ENCODE assay signal across 8 cellular contexts in the genomic region with DNA sequence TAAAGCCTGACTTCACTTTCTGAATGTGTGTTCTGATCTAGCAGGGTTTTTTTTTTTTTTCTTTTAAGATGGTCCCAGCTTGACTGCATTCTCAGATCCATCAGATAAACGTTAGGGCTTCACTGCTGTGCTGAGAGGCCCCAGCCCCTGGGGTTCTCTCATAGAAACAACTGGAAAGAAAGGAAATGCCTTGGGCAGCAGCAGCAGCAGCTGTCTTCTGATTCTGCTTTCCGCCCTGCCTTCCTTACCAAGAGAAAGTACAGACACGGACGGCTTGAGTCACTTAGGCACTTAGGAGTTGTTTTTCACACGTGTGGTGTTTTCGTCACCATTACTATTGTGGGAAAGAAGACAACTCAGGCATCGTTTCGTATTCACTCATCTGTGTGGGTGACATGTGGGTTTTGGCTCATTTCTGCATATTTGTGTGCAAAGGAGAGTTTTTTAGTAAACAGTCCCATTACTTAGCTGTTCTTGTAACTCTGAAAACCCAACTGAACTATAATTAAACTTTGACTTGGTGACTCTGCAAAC.
DNase-seq lines count a peak whose midpoint lies in the region; ATAC-seq and TF ChIP-seq lines count a peak whose summit lies in the region.

No MANE protein-coding gene starts in this region.

- TF ChIP-seq POLR2A in tibial nerve (IDR thresholded peaks at IDR 0.05): peak; percentile 29 to 46

- H3K27ac ChIP-seq in CD4-positive, CD25-positive, alpha-beta regulatory T cell (ENCODE audit: insufficient read depth, low read length, poor library complexity, severe bottlenecking): peak overlapping the region; percentile 85
- peak overlapping the region; percentile 65 to 89 (median 79) for H3K27ac ChIP-seq in tibial nerve

- no peaks in the 10 kb centered on the region for H3K9me3 Mint-ChIP-seq in CD4-positive, CD25-positive, alpha-beta regulatory T cell
- H3K9me3 Mint-ChIP-seq in IgD-negative memory B cell (no peaks in the 10 kb centered on the region), progenitor cell of endocrine pancreas (ENCODE audit: low read depth) (no peaks in the 10 kb centered on the region)
- H3K9me3 Mint-ChIP-seq in activated T-cell treated with anti-CD3 and anti-CD28 coated beads, Interleukin-2, amount 50 U/mL, for 72 hours: no peaks in the 10 kb centered on the region

- peaks cover 37% of the 10 kb centered on the region for H3K36me3 Mint-ChIP-seq in CD4-positive, CD25-positive, alpha-beta regulatory T cell
- H3K36me3 Mint-ChIP-seq in IgD-negative memory B cell (peaks cover 13% of the 10 kb centered on the region), progenitor cell of endocrine pancreas (ENCODE audit: insufficient read depth) (peaks cover 16% of the 10 kb centered on the region)
- H3K36me3 Mint-ChIP-seq in activated T-cell treated with anti-CD3 and anti-CD28 coated beads, Interleukin-2, amount 50 U/mL, for 72 hours (ENCODE audit: insufficient read depth in 2 of 2): peaks cover 8 to 9% of the 10 kb centered on the region in 2 donors

- peak; percentile 39 to 91 for TF ChIP-seq EP300 in tibial nerve (IDR thresholded peaks at IDR 0.05)

- peak overlapping the region; percentile 96 to 98 (median 98) for H3K27ac Mint-ChIP-seq in CD4-positive, CD25-positive, alpha-beta regulatory T cell
- peak overlapping the region; percentile 86 to 96 (median 88) for H3K27ac Mint-ChIP-seq in IgD-negative memory B cell
- peak overlapping the region; percentile 99 for H3K27ac Mint-ChIP-seq in activated T-cell treated with anti-CD3 and anti-CD28 coated beads, Interleukin-2, amount 50 U/mL, for 72 hours
- peak overlapping the region; percentile 97 for H3K27ac Mint-ChIP-seq in progenitor cell of endocrine pancreas

- peak overlapping the region; percentile 69 for H3K4me3 ChIP-seq in CD4-positive, CD25-positive, alpha-beta regulatory T cell (ENCODE audit: low read depth, low read length)
- no peak overlapping the region for H3K4me3 ChIP-seq in fibroblast of villous mesenchyme (ENCODE audit: low read depth, low read length)
- no peak overlapping the region for H3K4me3 ChIP-seq in tibial nerve

- peak; percentile 80 to 82 for ATAC-seq in CD4-positive, CD25-positive, alpha-beta regulatory T cell (ENCODE audit: low read depth in 2 of 2)
- ATAC-seq in GM21515 (IDR thresholded peaks at IDR 0.05; ENCODE audit: unreplicated experiment): peak; percentile 81
- peak; percentile 61 to 64 for ATAC-seq in activated T-cell treated with anti-CD3 and anti-CD28 coated beads, Interleukin-2, amount 50 U/mL, for 72 hours (replicated peaks in 1 of 2)

- no peaks in the 10 kb centered on the region for H3K27me3 Mint-ChIP-seq in CD4-positive, CD25-positive, alpha-beta regulatory T cell
- no peaks in the 10 kb centered on the region for H3K27me3 Mint-ChIP-seq in IgD-negative memory B cell
- no peaks in the 10 kb centered on the region for H3K27me3 Mint-ChIP-seq in activated T-cell treated with anti-CD3 and anti-CD28 coated beads, Interleukin-2, amount 50 U/mL, for 72 hours (ENCODE audit: low read depth)
- no peaks in the 10 kb centered on the region for H3K27me3 Mint-ChIP-seq in progenitor cell of endocrine pancreas

- no peak for TF ChIP-seq CTCF in fibroblast of villous mesenchyme (IDR thresholded peaks at IDR 0.05; ENCODE audit: insufficient read depth, low read depth, low read length)
- TF ChIP-seq CTCF in progenitor cell of endocrine pancreas (IDR thresholded peaks at IDR 0.05; ENCODE audit: unreplicated experiment): no peak
- no peak for TF ChIP-seq CTCF in tibial nerve (IDR thresholded peaks at IDR 0.05)

- H3K36me3 ChIP-seq in CD4-positive, CD25-positive, alpha-beta regulatory T cell (ENCODE audit: control insufficient read depth, insufficient read depth, low read length): peaks cover 22% of the 10 kb centered on the region
- H3K36me3 ChIP-seq in tibial nerve: peaks cover 0 to 34% (median 0%) of the 10 kb centered on the region in 3 donors

- 8 to 14% methylated on average over 8 of the region's 8 CpGs for WGBS in tibial nerve, 2 donors

- H3K9me3 ChIP-seq in CD4-positive, CD25-positive, alpha-beta regulatory T cell (ENCODE audit: control insufficient read depth in 2 of 2, low read length in 2 of 2): no peaks in the 10 kb centered on the region
- H3K9me3 ChIP-seq in tibial nerve: no peaks in the 10 kb centered on the region

- H3K4me1 Mint-ChIP-seq in CD4-positive, CD25-positive, alpha-beta regulatory T cell: peaks cover 35 to 73% (median 55%) of the 10 kb centered on the region in 4 donors
- peaks cover 28 to 37% (median 34%) of the 10 kb centered on the region in 3 donors for H3K4me1 Mint-ChIP-seq in IgD-negative memory B cell
- H3K4me1 Mint-ChIP-seq in activated T-cell treated with anti-CD3 and anti-CD28 coated beads, Interleukin-2, amount 50 U/mL, for 72 hours (ENCODE audit: low read depth): peaks cover 65% of the 10 kb centered on the region
- H3K4me1 Mint-ChIP-seq in progenitor cell of endocrine pancreas (ENCODE audit: low read depth): peaks cover 71% of the 10 kb centered on the region

- peaks cover 58% of the 10 kb centered on the region for H3K4me1 ChIP-seq in CD4-positive, CD25-positive, alpha-beta regulatory T cell (ENCODE audit: control insufficient read depth, insufficient read depth, low read length, poor library complexity, severe bottlenecking)
- peaks cover 0 to 40% (median 22%) of the 10 kb centered on the region in 4 donors for H3K4me1 ChIP-seq in tibial nerve

- no peaks in the 10 kb centered on the region for H3K27me3 ChIP-seq in CD4-positive, CD25-positive, alpha-beta regulatory T cell (ENCODE audit: control insufficient read depth, insufficient read depth, low read length)
- no peaks in the 10 kb centered on the region for H3K27me3 ChIP-seq in tibial nerve

- peak overlapping the region; percentile 70 to 91 (median 78) for H3K4me3 Mint-ChIP-seq in CD4-positive, CD25-positive, alpha-beta regulatory T cell
- H3K4me3 Mint-ChIP-seq in IgD-negative memory B cell (peak overlapping the region in 2 of 4 donors; percentile 25 to 44), progenitor cell of endocrine pancreas (ENCODE audit: low read depth) (no peak overlapping the region)
- H3K4me3 Mint-ChIP-seq in activated T-cell treated with anti-CD3 and anti-CD28 coated beads, Interleukin-2, amount 50 U/mL, for 72 hours: peak overlapping the region; percentile 83 to 92

- peak; percentile 52 to 96 (median 78) for DNase-seq in CD4-positive, CD25-positive, alpha-beta regulatory T cell
- peak; percentile 83 to 85 for DNase-seq in activated T-cell treated with anti-CD3 and anti-CD28 coated beads, Interleukin-2, amount 50 U/mL, for 72 hours
- peak; percentile 100 for DNase-seq in fibroblast of villous mesenchyme (ENCODE audit: low read depth)
- DNase-seq in progenitor cell of endocrine pancreas (ENCODE audit: low spot score, unreplicated experiment): no peak
- peak; percentile 30 to 78 for DNase-seq in tibial nerve (ENCODE audit: low spot score in 2 of 2)
- no peak for DNase-seq in NCI-H526 treated with DMSO at 0.1 percent for 48 hours (lab: John Stamatoyannopoulos, UW)

Comparison
In these comparisons a context has a peak if more than half of its experiments do, and no peak if none do; other contexts are left out.
1. DNase-seq: peak in CD4-positive, CD25-positive, alpha-beta regulatory T cell (3 of 3), activated T-cell treated with anti-CD3 and anti-CD28 coated beads, Interleukin-2, amount 50 U/mL, for 72 hours (2 of 2), fibroblast of villous mesenchyme (single experiment) and tibial nerve (2 of 2); none in progenitor cell of endocrine pancreas (single experiment) and NCI-H526 treated with DMSO at 0.1 percent for 48 hours (single experiment).
2. Peak in every context shown above with its lines, with median percentiles within 50 percentile points of each other: ATAC-seq and H3K27ac Mint-ChIP-seq.